In genomic region chr17:60421273-60422161, GRCh38 we compare ENCODE assay signal across 9 cellular contexts. TPM values are rescaled to one million over a fixed set of nuclear protein-coding genes. Genes with fewer than 3 reads are reported as not detected.
DNase-seq lines count a peak whose midpoint lies in the region; ATAC-seq, FAIRE-seq and TF ChIP-seq lines count a peak whose summit lies in the region.
"Had no signal": no experiment of that assay in that cellular context is flagged by ENCODE, and none has a peak within 500 bp of the region (broad histone marks: within the 10 kb centered on the region; RNA-seq: fewer than 3 reads in every experiment).

No MANE protein-coding gene starts in this region.

- ATAC-seq in GM21723 (IDR thresholded peaks at IDR 0.05; ENCODE audit: unreplicated experiment) = peak; percentile 94

- H3K27me3 ChIP-seq in keratinocyte (ENCODE audit: control insufficient read depth, extremely low read depth, insufficient read depth, low read length) = peaks cover 8% of the 10 kb centered on the region

- H3K79me2 ChIP-seq in keratinocyte (ENCODE audit: control insufficient read depth, insufficient read depth, low read length) = no peaks in the 10 kb centered on the region

- peak; percentile 67 to 87 (median 78) for TF ChIP-seq CTCF in keratinocyte (optimal IDR thresholded peaks at IDR 0.05 in 1 of 3, IDR thresholded peaks at IDR 0.05 in 1 of 3, conservative IDR thresholded peaks at IDR 0.05 in 1 of 3; ENCODE audit: extremely low read depth in 1 of 3, insufficient read depth in 2 of 3, low read length in 3 of 3)

- H3K4me1 ChIP-seq in keratinocyte (ENCODE audit: control insufficient read depth, extremely low read depth, insufficient read depth, low read length) = peaks cover 5% of the 10 kb centered on the region

- H3K9me3 ChIP-seq in keratinocyte (ENCODE audit: control insufficient read depth, low read depth, low read length) = no peaks in the 10 kb centered on the region

- H3K9ac ChIP-seq in keratinocyte (ENCODE audit: control insufficient read depth, extremely low read depth, insufficient read depth, low read length) = peak overlapping the region; percentile 61

- no peaks in the 10 kb centered on the region for H3K36me3 ChIP-seq in keratinocyte (ENCODE audit: control insufficient read depth in 2 of 2, extremely low read depth in 1 of 2, insufficient read depth in 2 of 2, low read length in 2 of 2)

- peak overlapping the region; percentile 33 to 77 (median 67) for H3K4me3 ChIP-seq in keratinocyte (ENCODE audit: control insufficient read depth in 2 of 3, extremely low read depth in 1 of 3, insufficient read depth in 2 of 3, low read depth in 1 of 3, low read length in 3 of 3)

- peak overlapping the region; percentile 95 for H2AFZ ChIP-seq in keratinocyte (ENCODE audit: control insufficient read depth, low read length)

- DNase-seq in EL (peak; percentile 76), LHCN-M2 (ENCODE audit: low read depth) (peak; percentile 45), keratinocyte (ENCODE audit: low read depth, low spot score) (no peak), NCI-H2081 treated with DMSO at 0.1 percent for 48 hours (lab: John Stamatoyannopoulos, UW) (no peak)
- peak; percentile 39 for DNase-seq in activated CD4-positive, CD25-positive, alpha-beta regulatory T cell treated with anti-CD3 and anti-CD28 coated beads, Interleukin-2, amount 50 U/mL, for 16 hours (ENCODE audit: low read depth, low spot score)
- DNase-seq in central memory CD4-positive, alpha-beta T cell = peak; percentile 59
- peak; percentile 61 to 73 (median 66) for DNase-seq in stimulated activated CD4-positive, alpha-beta T cell treated with anti-CD3 and anti-CD28 coated beads, Interleukin-12 subunit alpha, Interleukin-12 subunit beta, amount 100 ng/mL, for 48 hours (ENCODE audit: low read depth in 2 of 3, low spot score in 1 of 3)

- no peak overlapping the region for H3K27ac ChIP-seq in keratinocyte (ENCODE audit: control insufficient read depth, insufficient read depth, low read length)

- no peaks in the 10 kb centered on the region for H4K20me1 ChIP-seq in keratinocyte (ENCODE audit: control insufficient read depth, extremely low read depth, insufficient read depth, low read length)

- no peak for FAIRE-seq in keratinocyte (lab: Jason Lieb, UNC)

- no peaks in the 10 kb centered on the region for H3K9me1 ChIP-seq in keratinocyte (ENCODE audit: control insufficient read depth, extremely low read depth, insufficient read depth, low read length)

- H3K4me2 ChIP-seq in keratinocyte (ENCODE audit: control insufficient read depth, extremely low read depth, insufficient read depth, low read depth, low read length) = peak overlapping the region; percentile 90

- dilution Hi-C loops in keratinocyte (cut with MboI; ENCODE audit: extremely low pct_ligation_motif_present, low sequenced_read_pairs) = no loop called here

RNA-seq across cellular contexts. Expression of gene CHCT1, which starts 0.8 kb away (rescaled TPM):
- total RNA-seq in LHCN-M2 (2014; rRNA removed) = not detected in 2 replicates
- polyA plus RNA-seq in LHCN-M2 (2012) = not detected
- polyA plus RNA-seq in keratinocyte = not detected in 3 replicates
- not detected for polyA plus RNA-seq in keratinocyte (2011; ENCODE audit: low read depth)
- polyA plus RNA-seq in keratinocyte (2011; cell fraction: cytosol; rRNA removed) = not detected in 2 replicates
- polyA plus RNA-seq in keratinocyte (2011; cell fraction: nucleus; rRNA removed) = not detected in 2 replicates
- not detected in 2 replicates for polyA plus RNA-seq in keratinocyte (2012; ENCODE audit: low replicate concordance)
- not detected in 3 replicates for polyA minus RNA-seq in keratinocyte
- not detected for polyA minus RNA-seq in keratinocyte (2011; cell fraction: cytosol; rRNA and poly(A)+ RNA removed)
- polyA minus RNA-seq in keratinocyte (2011; cell fraction: nucleus; rRNA and poly(A)+ RNA removed) = not detected in 2 replicates
- total RNA-seq: temporal lobe had no signal

RNA-seq across cellular contexts. Expression of gene USP32, which starts 29.6 kb away (rescaled TPM):
- total RNA-seq in LHCN-M2 (2014; rRNA removed) = 32.8 and 36.2 TPM in 2 replicates
- 26.4 TPM for polyA plus RNA-seq in LHCN-M2 (2012)
- 25.6 to 37.6 TPM (median 33.0 TPM) in 3 replicates for polyA plus RNA-seq in keratinocyte
- polyA plus RNA-seq in keratinocyte (2011; ENCODE audit: low read depth) = 44.5 TPM
- 22.4 and 33.1 TPM in 2 replicates for polyA plus RNA-seq in keratinocyte (2011; cell fraction: cytosol; rRNA removed)
- polyA plus RNA-seq in keratinocyte (2011; cell fraction: nucleus; rRNA removed) = 35.2 and 36.1 TPM in 2 replicates
- polyA plus RNA-seq in keratinocyte (2012; ENCODE audit: low replicate concordance) = 28.8 and 36.6 TPM in 2 replicates
- 20.6 to 67.3 TPM (median 25.3 TPM) in 3 replicates for polyA minus RNA-seq in keratinocyte
- polyA minus RNA-seq in keratinocyte (2011; cell fraction: cytosol; rRNA and poly(A)+ RNA removed) = 27.0 TPM
- polyA minus RNA-seq in keratinocyte (2011; cell fraction: nucleus; rRNA and poly(A)+ RNA removed) = 35.3 and 86.5 TPM in 2 replicates

Comparison
In these comparisons a context has a peak if more than half of its experiments do, and no peak if none do; other contexts are left out.
1. DNase-seq: peak in EL (single experiment), LHCN-M2 (single experiment), activated CD4-positive, CD25-positive, alpha-beta regulatory T cell treated with anti-CD3 and anti-CD28 coated beads, Interleukin-2, amount 50 U/mL, for 16 hours (single experiment), central memory CD4-positive, alpha-beta T cell (single experiment) and stimulated activated CD4-positive, alpha-beta T cell treated with anti-CD3 and anti-CD28 coated beads, Interleukin-12 subunit alpha, Interleukin-12 subunit beta, amount 100 ng/mL, for 48 hours (3 of 3); none in keratinocyte (single experiment) and NCI-H2081 treated with DMSO at 0.1 percent for 48 hours (single experiment).